8 cellular contexts compared by ENCODE assay signal in the genomic region with DNA sequence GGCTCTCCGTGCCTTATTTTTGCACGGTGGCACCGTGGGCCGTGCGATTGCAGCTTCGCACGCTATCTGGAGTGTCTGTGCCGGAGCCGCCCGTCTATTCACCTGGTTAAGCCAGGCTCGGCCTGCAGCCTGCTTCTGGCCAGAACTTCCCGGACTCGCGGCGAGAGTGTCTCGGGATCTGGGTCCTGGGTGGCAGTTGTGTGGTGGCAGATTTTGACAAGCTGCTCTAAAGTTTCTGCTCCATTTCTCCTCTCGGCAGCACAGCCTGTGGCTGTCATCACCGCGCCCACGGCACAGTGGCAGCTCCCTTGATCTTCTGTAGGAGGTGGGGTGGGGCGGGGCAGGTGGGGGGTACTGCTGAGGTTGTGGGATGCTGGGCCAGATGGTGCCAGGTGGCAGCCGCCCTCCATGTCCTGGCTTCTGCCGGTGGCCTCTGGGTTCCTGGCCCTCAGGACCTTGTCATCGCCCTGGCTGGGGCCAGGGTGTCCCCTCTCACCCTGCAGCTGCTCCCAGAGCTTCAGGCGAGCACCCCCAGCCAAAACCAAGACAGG. TPM values are rescaled to one million over a fixed set of nuclear protein-coding genes. Genes with fewer than 3 reads are reported as not detected.
A peak's percentile ranks its signal among the peaks of the same experiment; 100 is the strongest.
DNase-seq lines count a peak whose midpoint lies in the region; ATAC-seq and TF ChIP-seq lines count a peak whose summit lies in the region.

No MANE protein-coding gene starts in this region.

- H3F3A ChIP-seq in SK-N-SH (replicated peaks; ENCODE audit: insufficient read depth): no peaks in the 10 kb centered on the region

- peak overlapping the region; percentile 91 for H3K4me2 ChIP-seq in SK-N-SH

- no peak for TF ChIP-seq EP300 in SK-N-SH (IDR thresholded peaks at IDR 0.05; ENCODE audit: borderline replicate concordance in 1 of 2, low read depth in 1 of 2, low read length in 1 of 2)

- no peak for TF ChIP-seq POLR2A in uterus (IDR thresholded peaks at IDR 0.05)

- H3K9me3 ChIP-seq in SK-N-SH (no peaks in the 10 kb centered on the region), uterus (no peaks in the 10 kb centered on the region)
- H3K9me3 ChIP-seq in effector memory CD4-positive, alpha-beta T cell (ENCODE audit: control insufficient read depth, low read length): no peaks in the 10 kb centered on the region

- H3K36me3 Mint-ChIP-seq in natural killer cell: no peaks in the 10 kb centered on the region

- peaks cover 19 to 34% of the 10 kb centered on the region in 2 donors for H3K27me3 Mint-ChIP-seq in natural killer cell (ENCODE audit: low read depth in 2 of 2)

- H3K36me3 ChIP-seq in SK-N-SH (replicated peaks in 1 of 2; ENCODE audit: control insufficient read depth in 1 of 2, insufficient read depth in 2 of 2, low read length in 1 of 2): no peaks in the 10 kb centered on the region
- no peaks in the 10 kb centered on the region for H3K36me3 ChIP-seq in effector memory CD4-positive, alpha-beta T cell (ENCODE audit: control insufficient read depth, insufficient read depth, low read length)
- no peaks in the 10 kb centered on the region for H3K36me3 ChIP-seq in uterus

- TF ChIP-seq CTCF in SK-N-SH (IDR thresholded peaks at IDR 0.05) (no peak), natural killer cell (IDR thresholded peaks at IDR 0.05) (no peak), uterus (IDR thresholded peaks at IDR 0.05) (no peak)

- intact Hi-C loops in natural killer cell (cut with micrococcal nuclease) (loop anchor here (5.0 to 10.0 kb wide), 2 partner anchors 174 to 729 kb away; no protein-coding TSS in a partner anchor), uterus (cut with DNase I; ENCODE audit: low total_unique reads) (no loop called here)

- H3K4me3 Mint-ChIP-seq in natural killer cell: peak overlapping the region; percentile 40

- H3K27me3 ChIP-seq in SK-N-SH (ENCODE audit: insufficient read depth) (no peaks in the 10 kb centered on the region), uterus (peaks cover 0 to 3% of the 10 kb centered on the region in 2 donors)
- H3K27me3 ChIP-seq in effector memory CD4-positive, alpha-beta T cell (replicated peaks; ENCODE audit: control insufficient read depth, insufficient read depth, low read length, poor library complexity, severe bottlenecking): peaks cover 34% of the 10 kb centered on the region

- DNase-seq in NCI-H524 (lab: John Stamatoyannopoulos, UW) (peak; percentile 70 to 85), NCI-H524 treated with DMSO at 0.1 percent for 48 hours (lab: John Stamatoyannopoulos, UW) (no peak), SK-N-SH (no peak), natural killer cell (no peak), uterus (no peak), iPS-NIHi11 (ENCODE audit: low spot score) (no peak), ureter (ENCODE audit: low spot score) (no peak)
- DNase-seq in effector memory CD4-positive, alpha-beta T cell: no peak

- WGBS in SK-N-SH (ENCODE audit: low lambda C conversion rate): 11% methylated on average over 7 of the region's 25 CpGs

- H3K9ac ChIP-seq in SK-N-SH: peak overlapping the region; percentile 49; the same call in 1 of the 2 replicates

- no peaks in the 10 kb centered on the region for H3K9me3 Mint-ChIP-seq in natural killer cell

- CTCF ChIA-PET in SK-N-SH (lab: Yijun Ruan, JAX): interaction anchor here (0.7 to 6.2 kb wide), 12 partner anchors 14 to 1068 kb away, joined by 3 to 51 read pairs (median 3); no protein-coding TSS in a partner anchor

- POLR2A ChIA-PET in SK-N-SH (lab: Yijun Ruan, JAX): interaction anchor here (0.9 to 1.0 kb wide), 2 partner anchors 33 to 726 kb away, joined by 3 read pairs; no protein-coding TSS in a partner anchor

- H3K27ac ChIP-seq in SK-N-SH (ENCODE audit: low read depth in 2 of 2, low read length in 1 of 2) (peak overlapping the region; percentile 50), uterus (peak overlapping the region; percentile 73 to 76)
- H3K27ac ChIP-seq in effector memory CD4-positive, alpha-beta T cell (ENCODE audit: insufficient read depth, low read length, poor library complexity, severe bottlenecking): no peak overlapping the region

- peaks cover 3 to 34% of the 10 kb centered on the region in 2 experiments; a peak in 1 of 4 replicates for H3K4me1 ChIP-seq in SK-N-SH (ENCODE audit: control insufficient read depth in 1 of 2, insufficient read depth in 2 of 2, low read depth in 1 of 2, low read length in 1 of 2)
- peaks cover 26% of the 10 kb centered on the region for H3K4me1 ChIP-seq in effector memory CD4-positive, alpha-beta T cell (ENCODE audit: control insufficient read depth, insufficient read depth, low read length, poor library complexity, severe bottlenecking)
- peaks cover 0 to 14% of the 10 kb centered on the region in 2 donors for H3K4me1 ChIP-seq in uterus

- H3K27ac Mint-ChIP-seq in natural killer cell: no peak overlapping the region

- H3K4me3 ChIP-seq in SK-N-SH (ENCODE audit: low read depth in 2 of 2, low read length in 1 of 2) (peak overlapping the region; percentile 54 to 73), uterus (peak overlapping the region; percentile 36 to 50)
- H3K4me3 ChIP-seq in effector memory CD4-positive, alpha-beta T cell (ENCODE audit: insufficient read depth, low read depth, low read length, poor library complexity, severe bottlenecking): peak overlapping the region; percentile 50

- H3K79me2 ChIP-seq in SK-N-SH (ENCODE audit: insufficient read depth): no peaks in the 10 kb centered on the region

- no peak for ATAC-seq in natural killer cell

- no peaks in the 10 kb centered on the region for H3K9me2 ChIP-seq in SK-N-SH

- no peaks in the 10 kb centered on the region for H4K20me1 ChIP-seq in SK-N-SH (ENCODE audit: insufficient read depth)

- no peak overlapping the region for H2AFZ ChIP-seq in SK-N-SH (ENCODE audit: low read depth)

- no peak for TF ChIP-seq RAD21 in SK-N-SH (IDR thresholded peaks at IDR 0.05; ENCODE audit: low read length)

- H3K4me1 Mint-ChIP-seq in natural killer cell: peaks cover 4 to 11% of the 10 kb centered on the region in 2 donors

TF ChIP-seq in SK-N-SH, 30 proteins besides CTCF, POLR2A, EP300 and RAD21:
- TF ChIP-seq RXRA (IDR thresholded peaks at IDR 0.05; ENCODE audit: borderline replicate concordance, low read depth): no peak
- TF ChIP-seq NRF1 (IDR thresholded peaks at IDR 0.05; ENCODE audit: low read depth, low read length): no peak
- TF ChIP-seq ELF1 (IDR thresholded peaks at IDR 0.05): no peak
- no peak for TF ChIP-seq FOXM1 (IDR thresholded peaks at IDR 0.05; ENCODE audit: low read depth)
- no peak for TF ChIP-seq GATA2 (CRISPR knock-in tag; IDR thresholded peaks at IDR 0.05)
- TF ChIP-seq, protein P1, sequence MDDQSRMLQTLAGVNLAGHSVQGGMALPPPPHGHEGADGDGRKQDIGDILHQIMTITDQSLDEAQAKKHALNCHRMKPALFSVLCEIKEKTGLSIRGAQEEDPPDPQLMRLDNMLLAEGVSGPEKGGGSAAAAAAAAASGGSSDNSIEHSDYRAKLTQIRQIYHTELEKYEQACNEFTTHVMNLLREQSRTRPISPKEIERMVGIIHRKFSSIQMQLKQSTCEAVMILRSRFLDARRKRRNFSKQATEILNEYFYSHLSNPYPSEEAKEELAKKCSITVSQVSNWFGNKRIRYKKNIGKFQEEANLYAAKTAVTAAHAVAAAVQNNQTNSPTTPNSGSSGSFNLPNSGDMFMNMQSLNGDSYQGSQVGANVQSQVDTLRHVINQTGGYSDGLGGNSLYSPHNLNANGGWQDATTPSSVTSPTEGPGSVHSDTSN (IDR thresholded peaks at IDR 0.05): no peak
- TF ChIP-seq RCOR1 (IDR thresholded peaks at IDR 0.05; ENCODE audit: low read length): no peak
- TF ChIP-seq JUND (IDR thresholded peaks at IDR 0.05): no peak

RNA-seq across cellular contexts. Expression of a gene that starts 2.9 kb away (rescaled TPM):
- polyA plus RNA-seq in SK-N-SH (2012; rRNA removed): 13.5 and 14.0 TPM in 2 replicates
- polyA plus RNA-seq in SK-N-SH (2012; cell fraction: cytosol; rRNA removed): 4.0 and 8.7 TPM in 2 replicates
- 27.4 and 35.0 TPM in 2 replicates for polyA plus RNA-seq in SK-N-SH (2012; cell fraction: nucleus; rRNA removed)
- total RNA-seq in natural killer cell (1 to 10 TPM; 1.6 to 2.0 (median 1.7) TPM), uterus (10 to 100 TPM in 1 of 4 donors, 1 to 10 TPM in 2, under 1 TPM in 1; 0.26 to 17.4 (median 5.0) TPM), ureter (2.0 TPM)

Comparison
In these comparisons a context has a peak if more than half of its experiments do, and no peak if none do; other contexts are left out.
1. DNase-seq: peak in NCI-H524 (2 of 2); none in NCI-H524 treated with DMSO at 0.1 percent for 48 hours (single experiment), SK-N-SH (single experiment), effector memory CD4-positive, alpha-beta T cell (0 of 3), natural killer cell (single experiment), uterus (0 of 2), iPS-NIHi11 (single experiment) and ureter (single experiment).
2. Peak in every context shown above with its lines, with median percentiles within 50 percentile points of each other: H3K4me3 ChIP-seq.